Comparison of ENCODE assay signal across 8 cellular contexts in the genomic region with DNA sequence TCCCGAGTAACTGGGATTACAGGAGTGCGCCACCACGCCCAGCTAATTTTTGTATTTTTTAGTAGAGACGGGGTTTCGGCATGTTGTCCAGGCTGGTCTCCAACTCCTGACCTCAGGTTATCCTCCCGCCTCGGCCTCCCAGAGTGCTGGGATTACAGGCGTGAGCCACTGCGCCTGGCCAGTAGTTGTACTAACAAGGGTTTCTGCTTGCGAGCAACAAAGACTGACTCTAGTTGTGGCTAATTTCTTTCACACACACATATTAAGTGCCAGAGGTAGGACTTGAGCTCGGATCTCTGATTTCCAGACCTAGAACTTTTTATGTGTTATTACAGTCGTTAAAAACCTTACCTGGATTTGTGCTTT.
A peak's percentile ranks its signal among the peaks of the same experiment; 100 is the strongest.
DNase-seq lines count a peak whose midpoint lies in the region; ATAC-seq and TF ChIP-seq lines count a peak whose summit lies in the region.

No MANE protein-coding gene starts in this region.

- peaks cover 5% of the 10 kb centered on the region for H3K4me1 ChIP-seq in rectal smooth muscle tissue (ENCODE audit: control insufficient read depth, insufficient read depth, low read length)

- no peaks in the 10 kb centered on the region for H3K79me2 ChIP-seq in SU-DHL-6 (ENCODE audit: insufficient read depth, low read length)

- ATAC-seq in GM18511 (IDR thresholded peaks at IDR 0.05; ENCODE audit: unreplicated experiment) (peak; percentile 1), HG03460 (IDR thresholded peaks at IDR 0.05; ENCODE audit: unreplicated experiment) (no peak), HG02884 (IDR thresholded peaks at IDR 0.05; ENCODE audit: unreplicated experiment) (no peak)

- H4K20me1 ChIP-seq in SU-DHL-6 (ENCODE audit: low read depth, low read length), result no peaks in the 10 kb centered on the region

- peak overlapping the region; percentile 52 for H3K9ac ChIP-seq in SU-DHL-6 (ENCODE audit: low read length)
- H3K9ac ChIP-seq in rectal smooth muscle tissue (ENCODE audit: low read length), result peak overlapping the region; percentile 19

- H3K4me3 ChIP-seq in SU-DHL-6 (ENCODE audit: insufficient read depth, low read length, poor library complexity, severe bottlenecking) (peak overlapping the region; percentile 51), foreskin fibroblast (ENCODE audit: low read depth in 1 of 2, low read length in 2 of 2) (peak overlapping the region; percentile 86 to 89), rectal smooth muscle tissue (ENCODE audit: low read length) (peak overlapping the region; percentile 95)

- H3K27me3 ChIP-seq in SU-DHL-6 (ENCODE audit: low read length) (no peaks in the 10 kb centered on the region), rectal smooth muscle tissue (ENCODE audit: control insufficient read depth, insufficient read depth, low read length) (no peaks in the 10 kb centered on the region)

- no peak overlapping the region for H3K27ac ChIP-seq in SU-DHL-6 (ENCODE audit: low read depth, low read length)
- peak overlapping the region; percentile 18 for H3K27ac ChIP-seq in rectal smooth muscle tissue (ENCODE audit: low read depth, low read length)

- no peaks in the 10 kb centered on the region for H3K9me2 ChIP-seq in SU-DHL-6 (replicated peaks; ENCODE audit: insufficient read depth, low read length)

- peak overlapping the region; percentile 68 for H2AFZ ChIP-seq in SU-DHL-6 (ENCODE audit: low read depth, low read length, severe bottlenecking)

- DNase-seq in foreskin fibroblast, result no peak
- DNase-seq in NCI-H2029 (lab: John Stamatoyannopoulos, UW), result no peak
- DNase-seq in stimulated activated CD4-positive, alpha-beta T cell treated with anti-CD3 and anti-CD28 coated beads, Interleukin-4, amount 100 ng/mL, for 1 hour, result no peak

- no peaks in the 10 kb centered on the region for H3F3A ChIP-seq in SU-DHL-6 (ENCODE audit: insufficient read depth)

- H3K36me3 ChIP-seq in SU-DHL-6 (ENCODE audit: low read length), result no peaks in the 10 kb centered on the region
- H3K36me3 ChIP-seq in rectal smooth muscle tissue (ENCODE audit: control insufficient read depth, insufficient read depth, low read length), result no peaks in the 10 kb centered on the region

- peak overlapping the region; percentile 63 for H3K4me2 ChIP-seq in SU-DHL-6 (ENCODE audit: low read depth, low read length, poor library complexity, severe bottlenecking)

- H3K9me3 ChIP-seq in SU-DHL-6 (ENCODE audit: insufficient read depth, low read length), result no peaks in the 10 kb centered on the region

- no peak for TF ChIP-seq CTCF in SU-DHL-6 (IDR thresholded peaks at IDR 0.05; ENCODE audit: insufficient read depth, low read length, poor library complexity, severe bottlenecking)
- no peak for TF ChIP-seq CTCF in foreskin fibroblast (IDR thresholded peaks at IDR 0.05; ENCODE audit: low read depth, low read length)
